In genomic region chr16:8674413-8675022, GRCh38 we compare ENCODE assay signal across 8 cellular contexts. TPM values are rescaled to one million over a fixed set of nuclear protein-coding genes. Genes with fewer than 3 reads are reported as not detected.
DNase-seq lines count a peak whose midpoint lies in the region; ATAC-seq and TF ChIP-seq lines count a peak whose summit lies in the region.

TSS of gene ABAT (plus strand) at chr16:8674617. CDS start at chr16:8735740, 61,123 bp downstream.

- peaks cover 2% of the 10 kb centered on the region for H3K4me1 Mint-ChIP-seq in endothelial cell (ENCODE audit: unreplicated experiment)

- no peak within 1 kb of the TSS for H3K27ac Mint-ChIP-seq in endothelial cell (ENCODE audit: unreplicated experiment)

- peak; percentile 63 for DNase-seq in CMK (ENCODE audit: low read depth)
- DNase-seq in NOMO-1 (lab: John Stamatoyannopoulos, UW; ENCODE audit: unreplicated experiment in 2 of 2), result peak; percentile 78 to 83
- DNase-seq in activated CD8-positive, alpha-beta memory T cell treated with anti-CD3 and anti-CD28 coated beads, Interleukin-2, amount 50 U/mL, for 4 hours, result peak; percentile 85
- DNase-seq in endothelial cell (ENCODE audit: low spot score), result peak; percentile 82
- DNase-seq in middle frontal gyrus (ENCODE audit: extremely low spot score, low spot score), result peak; percentile 87
- DNase-seq in stimulated activated CD8-positive, alpha-beta memory T cell treated with anti-CD3 and anti-CD28 coated beads, Interleukin-2, amount 100 ng/mL, for 1 hour (ENCODE audit: low read depth in 2 of 2), result peak; percentile 73 to 79

- TF ChIP-seq CTCF in endothelial cell (IDR thresholded peaks at IDR 0.05; ENCODE audit: unreplicated experiment), result no peak

- H3K9me3 Mint-ChIP-seq in endothelial cell (ENCODE audit: unreplicated experiment), result no peaks in the 10 kb centered on the region

- peak within 1 kb of the TSS; percentile 82 for H3K4me3 Mint-ChIP-seq in endothelial cell (ENCODE audit: unreplicated experiment)

- ATAC-seq in GM19455 (IDR thresholded peaks at IDR 0.05; ENCODE audit: unreplicated experiment) (peak; percentile 99), HG03571 (IDR thresholded peaks at IDR 0.05; ENCODE audit: unreplicated experiment) (peak; percentile 99)

- H3K27me3 Mint-ChIP-seq in endothelial cell (ENCODE audit: unreplicated experiment), result peaks cover 13% of the 10 kb centered on the region

- H3K36me3 Mint-ChIP-seq in endothelial cell (ENCODE audit: low read depth, unreplicated experiment), result no peaks in the 10 kb centered on the region

RNA-seq across cellular contexts. Expression of gene ABAT, which starts in this region (rescaled TPM):
- 1.6 TPM for total RNA-seq in endothelial cell (ENCODE audit: unreplicated experiment)

Comparison
In these comparisons a context has a peak if more than half of its experiments do, and no peak if none do; other contexts are left out.
1. Peak in every context shown above with its lines: DNase-seq and ATAC-seq.